Comparison of ENCODE assay signal across 28 cellular contexts in the genomic region with DNA sequence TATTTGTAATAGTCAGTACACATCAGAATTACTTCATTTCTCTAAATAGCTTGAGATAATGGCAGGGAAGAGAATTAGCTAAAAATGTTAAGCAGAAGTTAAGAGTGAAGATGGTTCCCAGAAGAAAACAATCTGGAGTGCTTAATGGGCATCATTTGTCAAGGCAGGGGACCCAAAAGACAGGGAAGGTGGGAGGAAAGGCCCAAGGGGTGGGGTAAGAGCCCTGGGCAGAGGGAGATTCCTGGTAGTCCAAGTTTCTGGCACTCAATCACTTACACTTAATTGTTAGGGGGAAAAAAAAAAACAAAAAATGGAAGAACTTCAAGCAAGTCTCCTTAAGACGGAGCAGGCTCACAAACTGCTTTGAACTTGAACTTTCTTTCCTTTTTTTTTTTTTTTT. TPM values are rescaled to one million over a fixed set of nuclear protein-coding genes. Genes with fewer than 3 reads are reported as not detected.
"Had no signal": no experiment of that assay in that cellular context is flagged by ENCODE, and none has a peak within 500 bp of the region (broad histone marks: within the 10 kb centered on the region; RNA-seq: fewer than 3 reads in every experiment).

No MANE protein-coding gene starts in this region.

- DNase-seq: activated CD4-positive, alpha-beta T cell treated with anti-CD3 and anti-CD28 coated beads for 48 hours; activated CD4-positive, alpha-beta T cell treated with anti-CD3 and anti-CD28 coated beads, Interleukin-2, amount 50 U/mL, for 48 hours; activated CD8-positive, alpha-beta memory T cell treated with anti-CD3 and anti-CD28 coated beads for 24 hours; activated effector memory CD4-positive, alpha-beta T cell treated with Interleukin-2 at 50 U/mL for 16 hours; activated naive CD4-positive, alpha-beta T cell treated with anti-CD3 and anti-CD28 coated beads for 36 hours; activated naive CD8-positive, alpha-beta T cell treated with anti-CD3 and anti-CD28 coated beads for 36 hours; foreskin keratinocyte; heart right ventricle; left ventricle myocardium inferior; naive B cell; nucleus accumbens; pancreas; retina; stimulated activated CD4-positive, alpha-beta T cell treated with anti-CD3 and anti-CD28 coated beads, Interleukin-4, amount 100 ng/mL, for 24 hours; stimulated activated naive CD8-positive, alpha-beta T cell treated with anti-CD3 and anti-CD28 coated beads, Interleukin-15, amount 100 ng/mL, for 72 hours; substantia nigra; SW 1271; T-helper 9 cell had no signal

- H3K36me3 ChIP-seq: adrenal gland, ascending aorta, heart right ventricle, left ventricle myocardium inferior, pancreas, prostate gland had no signal

- H3K27ac ChIP-seq: ascending aorta, foreskin keratinocyte, heart right ventricle, left ventricle myocardium inferior, pancreas, prostate gland, skin epidermis, VCaP had no signal

- H3K4me3 Mint-ChIP-seq: activated naive CD4-positive, alpha-beta T cell treated with anti-CD3 and anti-CD28 coated beads for 36 hours; activated naive CD8-positive, alpha-beta T cell treated with anti-CD3 and anti-CD28 coated beads for 36 hours; brain; naive B cell; neural crest cell; stimulated activated memory B cell treated with anti-CD40 and anti-IgM and Interleukin-4, amounts not matched to agents 10 μg/mL and 1 μg/mL and 100 μg/mL, for 72 hours; stimulated activated naive CD8-positive, alpha-beta T cell treated with anti-CD3 and anti-CD28 coated beads, Interleukin-15, amount 100 ng/mL, for 72 hours; T-helper 1 cell treated with Interleukin-12 subunit alpha and Interleukin-12 subunit beta and Interleukin-4 antibody, amounts not matched to agents 30 μg/mL and 1 μg/mL, for 36 hours had no signal

- H3K27me3 ChIP-seq: adrenal gland, ascending aorta, heart right ventricle, pancreas had no signal

- H3K27ac Mint-ChIP-seq: activated naive CD4-positive, alpha-beta T cell treated with anti-CD3 and anti-CD28 coated beads for 36 hours; activated naive CD8-positive, alpha-beta T cell treated with anti-CD3 and anti-CD28 coated beads for 36 hours; brain; stimulated activated memory B cell treated with anti-CD40 and anti-IgM and Interleukin-4, amounts not matched to agents 10 μg/mL and 1 μg/mL and 100 μg/mL, for 72 hours; stimulated activated naive CD8-positive, alpha-beta T cell treated with anti-CD3 and anti-CD28 coated beads, Interleukin-15, amount 100 ng/mL, for 72 hours; T-helper 1 cell treated with Interleukin-12 subunit alpha and Interleukin-12 subunit beta and Interleukin-4 antibody, amounts not matched to agents 30 μg/mL and 1 μg/mL, for 36 hours had no signal

- H3K4me1 Mint-ChIP-seq: brain; neural crest cell; stimulated activated memory B cell treated with anti-CD40 and anti-IgM and Interleukin-4, amounts not matched to agents 10 μg/mL and 1 μg/mL and 100 μg/mL, for 72 hours; stimulated activated naive CD8-positive, alpha-beta T cell treated with anti-CD3 and anti-CD28 coated beads, Interleukin-15, amount 100 ng/mL, for 72 hours had no signal

- H3K36me3 Mint-ChIP-seq: activated naive CD8-positive, alpha-beta T cell treated with anti-CD3 and anti-CD28 coated beads for 36 hours; brain; naive B cell; stimulated activated memory B cell treated with anti-CD40 and anti-IgM and Interleukin-4, amounts not matched to agents 10 μg/mL and 1 μg/mL and 100 μg/mL, for 72 hours had no signal

- H3K4me3 ChIP-seq: adrenal gland, ascending aorta, heart right ventricle, left ventricle myocardium inferior, pancreas, prostate gland, skin epidermis had no signal

- H3K9me3 Mint-ChIP-seq: activated naive CD4-positive, alpha-beta T cell treated with anti-CD3 and anti-CD28 coated beads for 36 hours; activated naive CD8-positive, alpha-beta T cell treated with anti-CD3 and anti-CD28 coated beads for 36 hours; brain; neural crest cell; stimulated activated memory B cell treated with anti-CD40 and anti-IgM and Interleukin-4, amounts not matched to agents 10 μg/mL and 1 μg/mL and 100 μg/mL, for 72 hours; stimulated activated naive CD8-positive, alpha-beta T cell treated with anti-CD3 and anti-CD28 coated beads, Interleukin-15, amount 100 ng/mL, for 72 hours; T-helper 1 cell treated with Interleukin-12 subunit alpha and Interleukin-12 subunit beta and Interleukin-4 antibody, amounts not matched to agents 30 μg/mL and 1 μg/mL, for 36 hours had no signal

- H3K4me1 ChIP-seq: adrenal gland, ascending aorta, foreskin keratinocyte, left ventricle myocardium inferior, pancreas, prostate gland had no signal

- ATAC-seq: activated CD4-positive, CD25-positive, alpha-beta regulatory T cell treated with anti-CD3 and anti-CD28 coated beads, Interleukin-2, amount 50 U/mL, for 24 hours; foreskin keratinocyte; stimulated activated memory B cell treated with anti-CD40 and anti-IgM and Interleukin-4, amounts not matched to agents 10 μg/mL and 1 μg/mL and 100 μg/mL, for 72 hours; stimulated activated naive CD8-positive, alpha-beta T cell treated with anti-CD3 and anti-CD28 coated beads, Interleukin-15, amount 100 ng/mL, for 72 hours had no signal

- H3K9me3 ChIP-seq: adrenal gland, ascending aorta, heart right ventricle, left ventricle myocardium inferior, pancreas, prostate gland had no signal

RNA-seq across cellular contexts. Expression of a gene that starts 28.9 kb away (rescaled TPM):
- total RNA-seq: activated naive CD4-positive, alpha-beta T cell treated with anti-CD3 and anti-CD28 coated beads for 36 hours; neural crest cell had no signal
